In genomic region chr6:1145756-1146218, GRCh38 we compare ENCODE assay signal across 19 cellular contexts.
"Had no signal": no experiment of that assay in that cellular context is flagged by ENCODE, and none has a peak within 500 bp of the region (broad histone marks: within the 10 kb centered on the region; RNA-seq: fewer than 3 reads in every experiment).

No MANE protein-coding gene starts in this region.

- H3K27me3 ChIP-seq: right lobe of liver had no signal

- H3K9me3 ChIP-seq: mucosa of descending colon, prostate gland, right lobe of liver, spleen, thoracic aorta, transverse colon had no signal

- H3K4me1 ChIP-seq: parathyroid adenoma, prostate gland, right lobe of liver, spleen, transverse colon had no signal

- H3K36me3 ChIP-seq: prostate gland, right lobe of liver, spleen, thoracic aorta, transverse colon had no signal

- H3K27ac ChIP-seq: coronary artery, parathyroid adenoma, prostate gland, right lobe of liver, spleen, thoracic aorta, transverse colon had no signal

- H3K79me2 ChIP-seq: parathyroid adenoma had no signal

- DNase-seq: central memory CD4-positive, alpha-beta T cell; effector CD4-positive, alpha-beta T cell; endodermal cell; immature natural killer cell; kidney; left cardiac atrium; mucosa of descending colon; naive thymus-derived CD8-positive, alpha-beta T cell; right lobe of liver; spleen; stimulated activated CD4-positive, alpha-beta T cell treated with anti-CD3 and anti-CD28 coated beads, Interleukin-2, amount 100 ng/mL, for 24 hours; stimulated activated CD4-positive, alpha-beta T cell treated with anti-CD3 and anti-CD28 coated beads, Interleukin-4, amount 100 ng/mL, for 4 hours; stimulated activated naive B cell treated with anti-CD40 and anti-IgM and Interleukin-4, amounts not matched to agents 10 μg/mL and 1 μg/mL and 100 μg/mL, for 72 hours; stimulated activated naive CD8-positive, alpha-beta T cell treated with anti-CD3 and anti-CD28 coated beads, Interleukin-15, amount 100 ng/mL, for 72 hours; transverse colon had no signal

- ATAC-seq: left cardiac atrium; mucosa of descending colon; naive thymus-derived CD8-positive, alpha-beta T cell; right lobe of liver; stimulated activated naive B cell treated with anti-CD40 and anti-IgM and Interleukin-4, amounts not matched to agents 10 μg/mL and 1 μg/mL and 100 μg/mL, for 72 hours; stimulated activated naive CD8-positive, alpha-beta T cell treated with anti-CD3 and anti-CD28 coated beads, Interleukin-15, amount 100 ng/mL, for 72 hours had no signal

- H3K9ac ChIP-seq: parathyroid adenoma had no signal

- H2AFZ ChIP-seq: parathyroid adenoma had no signal

- H3K4me3 ChIP-seq: coronary artery, mucosa of descending colon, prostate gland, right lobe of liver, spleen, thoracic aorta, transverse colon had no signal
